ENCODE assay signal across 8 cellular contexts in the genomic region with DNA sequence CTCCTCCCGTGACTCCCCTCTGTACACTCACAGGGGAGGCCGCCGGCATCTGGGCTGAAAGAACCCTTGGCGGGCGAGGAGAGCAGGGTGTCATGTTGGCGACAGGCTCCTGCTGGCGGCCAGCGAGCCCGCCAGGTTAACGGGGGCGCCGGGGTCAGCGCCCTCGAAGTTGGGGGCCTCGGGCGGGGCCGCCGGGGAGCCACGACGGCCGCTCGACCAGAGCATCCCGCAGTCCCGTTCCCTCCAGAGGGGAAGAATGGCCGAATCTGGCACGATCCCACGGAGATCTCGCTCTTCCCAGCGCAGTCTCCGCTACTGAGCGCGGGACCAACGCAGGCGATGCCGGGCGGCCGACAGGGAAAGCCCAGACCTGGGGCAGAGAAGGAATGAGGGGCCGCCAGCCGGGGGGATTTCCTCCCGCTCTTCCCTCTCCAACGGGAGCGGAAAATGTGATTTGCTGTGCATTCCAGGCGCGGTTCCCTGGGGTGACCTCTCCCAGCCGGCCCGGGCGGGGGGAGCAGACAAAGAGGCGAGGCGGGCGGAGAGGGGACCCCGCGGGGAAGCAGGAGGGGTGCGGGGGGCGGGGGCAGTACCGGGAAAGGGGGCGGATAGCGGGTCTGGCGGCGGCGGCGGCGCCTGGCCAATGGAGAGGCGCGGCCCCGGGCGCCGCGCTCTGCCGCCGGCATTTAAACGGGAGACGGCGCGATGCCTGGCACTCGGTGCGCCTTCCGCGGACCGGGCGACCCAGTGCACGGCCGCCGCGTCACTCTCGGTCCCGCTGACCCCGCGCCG. TPM values are rescaled to one million over a fixed set of nuclear protein-coding genes. Genes with fewer than 3 reads are reported as not detected.
A peak's percentile ranks its signal among the peaks of the same experiment; 100 is the strongest.
DNase-seq lines count a peak whose midpoint lies in the region; ATAC-seq, FAIRE-seq and TF ChIP-seq lines count a peak whose summit lies in the region.

Gene GREM1 (plus strand): TSS at position 715 of the 792 bp plus-strand sequence. CDS start 12,687 bp downstream, outside the sequence.

- peak; percentile 61 for ATAC-seq in SK-N-SH treated with all-trans-retinoic acid at 6 μM for 48 hours
- ATAC-seq in GM18520 (IDR thresholded peaks at IDR 0.05; ENCODE audit: unreplicated experiment): no peak

- DNase-seq in EH (ENCODE audit: low read depth) (peak; percentile 89), glomerular visceral epithelial cell (ENCODE audit: extremely low spot score) (peak; percentile 90), posterior cingulate gyrus (peak in 8 of 10 donors; percentile 22 to 94 (median 58)), NCI-H128 (lab: John Stamatoyannopoulos, UW; ENCODE audit: unreplicated experiment) (no peak), kidney (no peak), activated T-cell treated with anti-CD3 and anti-CD28 coated beads for 4 hours (no peak)

- intact Hi-C loops in posterior cingulate gyrus (cut with DNase I) (no loop called here), kidney (cut with DNase I) (no loop called here)

- TF ChIP-seq CTCF in kidney (IDR thresholded peaks at IDR 0.05; ENCODE audit: borderline replicate concordance, extremely low read depth, insufficient read depth): no peak

- no peak within 1 kb of the TSS for H3K4me3 ChIP-seq in kidney (ENCODE audit: low read length in 2 of 2)

- H3K9ac ChIP-seq in kidney (ENCODE audit: low read length in 2 of 2): no peak within 1 kb of the TSS

- H3K9me3 ChIP-seq in kidney (ENCODE audit: control insufficient read depth in 1 of 2, low read length in 2 of 2): no peaks in the 10 kb centered on the region

- no peak within 1 kb of the TSS for H3K27ac ChIP-seq in kidney (ENCODE audit: low read depth in 2 of 2, low read length in 2 of 2)

- FAIRE-seq in kidney (lab: Jason Lieb, UNC): no peak

- peaks cover 0 to 6% of the 10 kb centered on the region in 2 donors for H3K4me1 ChIP-seq in kidney (ENCODE audit: control insufficient read depth in 1 of 2, insufficient read depth in 1 of 2, low read depth in 1 of 2, low read length in 2 of 2)

- H3K36me3 ChIP-seq in kidney (ENCODE audit: control insufficient read depth in 1 of 2, insufficient read depth in 2 of 2, low read length in 2 of 2): no peaks in the 10 kb centered on the region

TF ChIP-seq in SK-N-SH treated with all-trans-retinoic acid at 6 μM for 48 hours, 23 proteins besides CTCF, POLR2A, EP300 and RAD21:
- no peak for TF ChIP-seq PATZ1 (CRISPR knock-in tag; IDR thresholded peaks at IDR 0.05; ENCODE audit: borderline replicate concordance)
- no peak for TF ChIP-seq POU6F1 (CRISPR knock-in tag; IDR thresholded peaks at IDR 0.05; ENCODE audit: borderline replicate concordance, low read depth)
- no peak for TF ChIP-seq OSR1 (CRISPR knock-in tag; IDR thresholded peaks at IDR 0.05)
- TF ChIP-seq ZNF565 (CRISPR knock-in tag; conservative IDR thresholded peaks at IDR 0.05; ENCODE audit: low read depth): no peak
- no peak for TF ChIP-seq CSDC2 (CRISPR knock-in tag; IDR thresholded peaks at IDR 0.05)
- no peak for TF ChIP-seq GLIS3 (CRISPR knock-in tag; IDR thresholded peaks at IDR 0.05)
- no peak for TF ChIP-seq TOX (CRISPR knock-in tag; IDR thresholded peaks at IDR 0.05; ENCODE audit: borderline replicate concordance)
- no peak for TF ChIP-seq BACH2 (CRISPR knock-in tag; IDR thresholded peaks at IDR 0.05; ENCODE audit: borderline replicate concordance)
- TF ChIP-seq, protein P1, sequence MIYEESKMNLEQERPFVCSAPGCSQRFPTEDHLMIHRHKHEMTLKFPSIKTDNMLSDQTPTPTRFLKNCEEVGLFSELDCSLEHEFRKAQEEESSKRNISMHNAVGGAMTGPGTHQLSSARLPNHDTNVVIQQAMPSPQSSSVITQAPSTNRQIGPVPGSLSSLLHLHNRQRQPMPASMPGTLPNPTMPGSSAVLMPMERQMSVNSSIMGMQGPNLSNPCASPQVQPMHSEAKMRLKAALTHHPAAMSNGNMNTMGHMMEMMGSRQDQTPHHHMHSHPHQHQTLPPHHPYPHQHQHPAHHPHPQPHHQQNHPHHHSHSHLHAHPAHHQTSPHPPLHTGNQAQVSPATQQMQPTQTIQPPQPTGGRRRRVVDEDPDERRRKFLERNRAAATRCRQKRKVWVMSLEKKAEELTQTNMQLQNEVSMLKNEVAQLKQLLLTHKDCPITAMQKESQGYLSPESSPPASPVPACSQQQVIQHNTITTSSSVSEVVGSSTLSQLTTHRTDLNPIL (CRISPR knock-in tag; IDR thresholded peaks at IDR 0.05; ENCODE audit: low read depth): no peak
- no peak for TF ChIP-seq ZNF70 (CRISPR knock-in tag; IDR thresholded peaks at IDR 0.05)
TF ChIP-seq in SK-N-SH treated with all-trans-retinoic acid at 6 μM for 48 hours: peak in this region for 0.

RNA-seq across cellular contexts. Expression of gene GREM1, which starts in this region (rescaled TPM):
- total RNA-seq in kidney: 4.8 TPM
- polyA plus RNA-seq in kidney (ENCODE audit: insufficient read depth, low read depth, low replicate concordance): 0.15 TPM

Comparison
In these comparisons a context has a peak if more than half of its experiments do, and no peak if none do; other contexts are left out.
1. DNase-seq: peak in EH (single experiment), glomerular visceral epithelial cell (single experiment) and posterior cingulate gyrus (8 of 10); none in NCI-H128 (single experiment), kidney (single experiment) and activated T-cell treated with anti-CD3 and anti-CD28 coated beads for 4 hours (single experiment).